In the genomic region with DNA sequence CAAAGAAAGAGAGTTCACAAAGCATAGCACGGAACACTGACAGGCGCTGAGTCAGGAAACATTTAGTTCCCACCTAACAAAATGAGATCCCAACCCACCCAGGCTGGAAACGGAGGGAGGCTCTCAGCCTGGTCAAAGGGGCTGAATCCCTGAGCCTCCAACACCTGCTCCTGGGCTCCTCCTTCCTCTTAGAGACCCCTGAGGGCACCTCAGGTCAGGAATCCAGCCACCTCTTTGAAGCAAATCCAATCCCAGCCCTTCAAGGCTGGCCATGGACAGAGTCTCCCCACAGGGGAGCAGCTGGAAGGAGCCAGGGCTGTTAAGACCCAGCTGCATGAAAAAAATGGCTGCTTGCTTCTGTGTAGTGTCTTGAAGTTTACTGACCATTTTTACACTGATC, we compare ENCODE assay signal across 23 cellular contexts.
A peak's percentile ranks its signal among the peaks of the same experiment; 100 is the strongest.
DNase-seq lines count a peak whose midpoint lies in the region; ATAC-seq, FAIRE-seq and TF ChIP-seq lines count a peak whose summit lies in the region.
"Had no signal": no experiment of that assay in that cellular context is flagged by ENCODE, and none has a peak within 500 bp of the region (broad histone marks: within the 10 kb centered on the region; RNA-seq: fewer than 3 reads in every experiment).

No MANE protein-coding gene starts in this region.

- no peak overlapping the region for H2BK12ac ChIP-seq in H1 (ENCODE audit: low read depth, low read length)

- H2BK5ac ChIP-seq in H1 (ENCODE audit: low read depth, low read length) (no peak overlapping the region), mesendoderm (ENCODE audit: low read length) (no peak overlapping the region)

- H3K14ac ChIP-seq in H1 (ENCODE audit: insufficient read length): no peak overlapping the region

- H4K5ac ChIP-seq in H1 (ENCODE audit: insufficient read length, low read depth, low read length) (no peak overlapping the region), mesendoderm (ENCODE audit: low read length) (no peak overlapping the region)

- no peak for FAIRE-seq in H1 (lab: Jason Lieb, UNC)
- FAIRE-seq: A549, G401.6, GM12892, H54, RCC 7860 had no signal

- no peak overlapping the region for H3K4me3 Mint-ChIP-seq in activated T-cell treated with anti-CD3 and anti-CD28 coated beads, Interleukin-2, amount 50 U/mL, for 72 hours
- H3K4me3 Mint-ChIP-seq: CD4-positive, alpha-beta memory T cell had no signal

- 68% methylated on average over 3 of the region's 3 CpGs for WGBS in right cardiac atrium
- WGBS in H1 (ENCODE audit: extremely low coverage in 1 of 2, insufficient coverage in 1 of 2, insufficient read length in 1 of 2, insufficient replicate concordance in 2 of 2, low coverage in 1 of 2, low lambda C conversion rate in 2 of 2, missing lambda C conversion rate in 1 of 2), 2 experiments: 94% methylated on average over 3 of the region's 3 CpGs; no CpG with 5 or more reads in 1 of the 2 experiments
- WGBS in mesendoderm (ENCODE audit: extremely low coverage, insufficient coverage, low lambda C conversion rate): no CpG with 5 or more reads among the region's 3 CpGs
- WGBS in suprapubic skin: 91% methylated on average over 3 of the region's 3 CpGs

- no peaks in the 10 kb centered on the region for H3K9me3 Mint-ChIP-seq in activated T-cell treated with anti-CD3 and anti-CD28 coated beads, Interleukin-2, amount 50 U/mL, for 72 hours
- H3K9me3 Mint-ChIP-seq: CD4-positive, alpha-beta memory T cell had no signal

- no peak overlapping the region for H3K4ac ChIP-seq in H1 (replicated peaks; ENCODE audit: insufficient read length, low read depth, low read length)
- H3K4ac ChIP-seq in mesendoderm (ENCODE audit: low read depth, low read length): no peak overlapping the region

- H3K4me3 ChIP-seq in right cardiac atrium (ENCODE audit: low read length) (no peak overlapping the region), H1 (ENCODE audit: extremely low read depth in 1 of 4, insufficient read depth in 2 of 4, low read depth in 3 of 4, low read length in 4 of 4) (no peak overlapping the region), mesendoderm (ENCODE audit: low read length) (no peak overlapping the region), suprapubic skin (no peak overlapping the region)
- H3K4me3 ChIP-seq: A549 had no signal

- H3K4me1 Mint-ChIP-seq in activated T-cell treated with anti-CD3 and anti-CD28 coated beads, Interleukin-2, amount 50 U/mL, for 72 hours (ENCODE audit: low read depth): no peaks in the 10 kb centered on the region
- H3K4me1 Mint-ChIP-seq: CD4-positive, alpha-beta memory T cell had no signal

- H3K9me3 ChIP-seq in right cardiac atrium (ENCODE audit: control insufficient read depth, low read length) (no peaks in the 10 kb centered on the region), H1 (ENCODE audit: insufficient read depth in 2 of 2, low read depth in 1 of 2, low read length in 1 of 2) (no peaks in the 10 kb centered on the region), suprapubic skin (no peaks in the 10 kb centered on the region)
- H3K9me3 ChIP-seq: A549, Caco-2 had no signal

- no peaks in the 10 kb centered on the region for H3K23me2 ChIP-seq in H1 (ENCODE audit: low read depth, low read length)

- H3K79me2 ChIP-seq in H1 (ENCODE audit: control insufficient read depth in 1 of 2, insufficient read depth in 2 of 2, low read length in 2 of 2) (no peaks in the 10 kb centered on the region), mesendoderm (ENCODE audit: control insufficient read depth, insufficient read depth, low read length) (no peaks in the 10 kb centered on the region)

- H3K4me1 ChIP-seq in right cardiac atrium (ENCODE audit: control insufficient read depth, insufficient read depth, low read length) (peaks cover 10% of the 10 kb centered on the region), H1 (replicated peaks in 1 of 4; ENCODE audit: control insufficient read depth in 3 of 4, insufficient read depth in 4 of 4, low read length in 3 of 4) (no peaks in the 10 kb centered on the region; a peak in 2 of 7 replicates), mesendoderm (ENCODE audit: control insufficient read depth, low read depth, low read length) (no peaks in the 10 kb centered on the region), suprapubic skin (peaks cover 69% of the 10 kb centered on the region)
- H3K4me1 ChIP-seq: A549 had no signal

- ATAC-seq in right cardiac atrium: peak in 1 of 2 donors; percentile 15
- ATAC-seq in GM21717 (IDR thresholded peaks at IDR 0.05; ENCODE audit: unreplicated experiment): no peak
- no peak for ATAC-seq in activated T-cell treated with anti-CD3 and anti-CD28 coated beads, Interleukin-2, amount 50 U/mL, for 72 hours (replicated peaks in 1 of 2)
- ATAC-seq: A549 had no signal

- no peaks in the 10 kb centered on the region for H3K36me3 Mint-ChIP-seq in activated T-cell treated with anti-CD3 and anti-CD28 coated beads, Interleukin-2, amount 50 U/mL, for 72 hours (ENCODE audit: insufficient read depth in 2 of 2)
- H3K36me3 Mint-ChIP-seq: CD4-positive, alpha-beta memory T cell had no signal

- TF ChIP-seq CTCF in H1 (IDR thresholded peaks at IDR 0.05; ENCODE audit: control extremely low read depth in 1 of 3, insufficient read depth in 1 of 3, low read depth in 1 of 3, low read length in 3 of 3) (no peak), suprapubic skin (IDR thresholded peaks at IDR 0.05) (no peak)

- no peaks in the 10 kb centered on the region for H4K20me1 ChIP-seq in H1 (replicated peaks in 1 of 2; ENCODE audit: control insufficient read depth in 1 of 2, insufficient read depth in 2 of 2, low read length in 2 of 2)

- H3K27me3 ChIP-seq in right cardiac atrium (ENCODE audit: control insufficient read depth, insufficient read depth): no peaks in the 10 kb centered on the region
- H3K27me3 ChIP-seq in H1 (replicated peaks in 1 of 4; ENCODE audit: control insufficient read depth in 3 of 4, extremely low read depth in 1 of 4, insufficient read depth in 3 of 4, low read length in 3 of 4): peaks cover 0 to 5% (median 0%) of the 10 kb centered on the region in 4 experiments; a peak in 3 of 7 replicates
- H3K27me3 ChIP-seq in mesendoderm (ENCODE audit: insufficient read depth, low read length, poor library complexity): no peaks in the 10 kb centered on the region
- no peaks in the 10 kb centered on the region for H3K27me3 ChIP-seq in suprapubic skin

- H2BK120ac ChIP-seq in H1 (replicated peaks; ENCODE audit: low read depth, low read length) (no peak overlapping the region), mesendoderm (ENCODE audit: low read depth, low read length) (no peak overlapping the region)

- H2AK5ac ChIP-seq in H1 (ENCODE audit: low read depth, low read length) (no peak overlapping the region), mesendoderm (ENCODE audit: low read length) (no peak overlapping the region)

- no peak for TF ChIP-seq RAD21 in H1 (IDR thresholded peaks at IDR 0.05 in 1 of 2, conservative IDR thresholded peaks at IDR 0.05 in 1 of 2; ENCODE audit: low read depth in 2 of 2, low read length in 2 of 2)

- TF ChIP-seq POLR2A in H1 (IDR thresholded peaks at IDR 0.05; ENCODE audit: control extremely low read depth in 1 of 2, low read depth in 2 of 2, low read length in 2 of 2) (no peak), suprapubic skin (IDR thresholded peaks at IDR 0.05) (no peak)

- intact Hi-C loops in right cardiac atrium (cut with DNase I) (no loop called here), cardiac septum (cut with DNase I) (loop anchor here (5.0 kb wide), 1 partner anchor 156 kb away; the partner anchor contains the start of gene HES1)

- H4K91ac ChIP-seq in H1 (replicated peaks; ENCODE audit: insufficient read length, low read length): no peak overlapping the region

- no peak overlapping the region for H3K27ac Mint-ChIP-seq in activated T-cell treated with anti-CD3 and anti-CD28 coated beads, Interleukin-2, amount 50 U/mL, for 72 hours

- CTCF ChIA-PET in H1 (lab: Charles Lee; ENCODE audit: partially characterized antibody): interaction anchor here (0.8 to 1.6 kb wide), 4 partner anchors 20 to 334 kb away, joined by 3 to 6 read pairs (median 3); no protein-coding TSS in a partner anchor

- H2BK20ac ChIP-seq in H1 (ENCODE audit: low read length): no peak overlapping the region

- H3K79me1 ChIP-seq in H1 (ENCODE audit: low read depth, low read length): no peaks in the 10 kb centered on the region
- H3K79me1 ChIP-seq in mesendoderm (ENCODE audit: low read length): no peaks in the 10 kb centered on the region

- H3K27ac ChIP-seq in right cardiac atrium (ENCODE audit: low read length) (peak overlapping the region; percentile 48), H1 (ENCODE audit: low read depth, low read length) (no peak overlapping the region), mesendoderm (ENCODE audit: low read depth, low read length) (no peak overlapping the region), suprapubic skin (peak overlapping the region; percentile 57)
- H3K27ac ChIP-seq: A549 had no signal

- no peak overlapping the region for H2AFZ ChIP-seq in H1 (ENCODE audit: low read length)

- no peaks in the 10 kb centered on the region for H3K36me3 ChIP-seq in H1 (ENCODE audit: control insufficient read depth in 2 of 4, insufficient read depth in 4 of 4, low read length in 3 of 4)
- no peaks in the 10 kb centered on the region for H3K36me3 ChIP-seq in mesendoderm (ENCODE audit: control insufficient read depth, insufficient read depth, low read length)
- H3K36me3 ChIP-seq in suprapubic skin: no peaks in the 10 kb centered on the region

- POLR2A ChIA-PET in H1 (lab: Charles Lee; ENCODE audit: partially characterized antibody): interaction anchor here (1.2 kb wide), 1 partner anchor 18 kb away, joined by 5 read pairs; no protein-coding TSS in a partner anchor

- H3K27me3 Mint-ChIP-seq in activated T-cell treated with anti-CD3 and anti-CD28 coated beads, Interleukin-2, amount 50 U/mL, for 72 hours (ENCODE audit: low read depth): peaks cover 12% of the 10 kb centered on the region

- no peak overlapping the region for H3K9ac ChIP-seq in H1 (replicated peaks in 1 of 4; ENCODE audit: extremely low read depth in 1 of 4, low read depth in 3 of 4, low read length in 3 of 4)
- no peak overlapping the region for H3K9ac ChIP-seq in mesendoderm (ENCODE audit: low read length)

- H3K56ac ChIP-seq in H1 (replicated peaks; ENCODE audit: insufficient read length, low read depth, low read length) (no peak overlapping the region), mesendoderm (ENCODE audit: low read length) (no peak overlapping the region)

- H3K4me2 ChIP-seq in H1 (ENCODE audit: insufficient read depth in 1 of 2, low read depth in 2 of 2, low read length in 2 of 2) (no peak overlapping the region), mesendoderm (ENCODE audit: low read length) (no peak overlapping the region)
- H3K4me2 ChIP-seq: A549 had no signal

- H2BK15ac ChIP-seq in H1 (ENCODE audit: low read length) (no peak overlapping the region), mesendoderm (replicated peaks; ENCODE audit: low read depth) (no peak overlapping the region)

- H3K18ac ChIP-seq in H1 (ENCODE audit: extremely low read depth, low read length) (no peak overlapping the region), mesendoderm (ENCODE audit: low read length) (no peak overlapping the region)

- H3K23ac ChIP-seq in H1 (ENCODE audit: insufficient read length) (no peak overlapping the region), mesendoderm (ENCODE audit: low read length) (no peak overlapping the region)

- DNase-seq in right cardiac atrium (no peak), cardiac septum (ENCODE audit: low spot score) (no peak), H1 (ENCODE audit: low read depth in 1 of 2, low spot score in 2 of 2) (no peak), mesendoderm (peak; percentile 40), suprapubic skin (ENCODE audit: low spot score in 2 of 2) (no peak), activated gamma-delta T cell treated with Interleukin-2 at 50 U/mL for 16 hours (no peak)
- no peak for DNase-seq in activated T-cell treated with anti-CD3 and anti-CD28 coated beads, Interleukin-2, amount 50 U/mL, for 72 hours
- DNase-seq: Caco-2; CD4-positive, alpha-beta memory T cell; DMS153; MM.1S; NCI-H1048; NCI-H1417 treated with DMSO at 0.1 percent for 48 hours; NCI-H187; NCI-H526; OCI-M1; SHP77 had no signal

- no peak overlapping the region for H4K8ac ChIP-seq in H1 (ENCODE audit: extremely low read depth, insufficient read depth, low read length)
- H4K8ac ChIP-seq in mesendoderm (ENCODE audit: low read depth, low read length): no peak overlapping the region

- TF ChIP-seq EP300 in H1 (IDR thresholded peaks at IDR 0.05; ENCODE audit: borderline replicate concordance in 1 of 2, low read depth in 2 of 2, low read length in 2 of 2): no peak
- TF ChIP-seq EP300 in suprapubic skin (IDR thresholded peaks at IDR 0.05): no peak

Comparison
In these comparisons a context has a peak if more than half of its experiments do, and no peak if none do; other contexts are left out.
1. H3K27ac ChIP-seq: peak in right cardiac atrium (single experiment) and suprapubic skin (single experiment); none in H1 (single experiment) and mesendoderm (single experiment).